ENCODE assay signal across 1 cellular context in the genomic region with DNA sequence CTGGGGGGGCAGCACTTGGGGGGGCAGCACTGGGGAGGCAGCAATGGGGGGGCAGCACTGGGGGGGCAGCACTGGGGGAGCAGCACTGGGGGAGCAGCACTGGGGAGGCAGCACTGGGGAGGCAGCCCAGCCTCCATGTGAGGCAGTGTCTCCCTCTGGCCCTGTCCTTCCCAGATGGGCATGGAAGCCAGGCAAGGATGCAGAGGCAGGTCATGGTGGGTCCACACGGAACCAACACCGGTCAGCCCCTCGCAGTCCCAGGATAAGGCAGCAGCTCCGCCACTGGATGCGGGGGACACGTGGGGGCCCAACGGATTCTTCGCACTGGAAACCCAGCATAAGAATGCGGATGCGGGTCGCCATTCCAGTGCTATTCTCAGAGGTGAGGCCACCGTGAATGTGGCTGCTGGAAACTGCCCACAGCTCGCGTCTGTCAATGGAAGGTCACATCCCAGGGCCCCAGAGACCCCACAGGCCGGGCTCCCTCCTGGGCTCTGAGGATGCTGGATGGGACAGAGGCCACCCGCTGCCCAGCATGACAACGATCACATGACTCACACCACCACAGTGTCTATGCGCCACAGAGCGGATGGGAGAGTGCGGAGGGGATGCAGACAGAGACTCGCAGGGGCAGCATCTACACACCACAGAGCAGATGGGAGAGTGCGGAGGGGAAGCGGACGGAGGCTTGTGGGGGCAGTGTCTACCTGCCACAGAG.
TF ChIP-seq lines count a peak whose summit lies in the region.

No MANE protein-coding gene starts in this region.

TF ChIP-seq in HepG2, 621 proteins besides CTCF, POLR2A, EP300 and RAD21:
- TF ChIP-seq ZNF724P (CRISPR knock-in tag; IDR thresholded peaks at IDR 0.05; ENCODE audit: borderline replicate concordance) (no peak), TRIM24 (CRISPR knock-in tag; IDR thresholded peaks at IDR 0.05) (no peak), HOXA9 (CRISPR knock-in tag; IDR thresholded peaks at IDR 0.05; ENCODE audit: borderline replicate concordance) (no peak), DNMT1 (CRISPR knock-in tag; IDR thresholded peaks at IDR 0.05) (no peak), GFI1 (CRISPR knock-in tag; IDR thresholded peaks at IDR 0.05; ENCODE audit: borderline replicate concordance) (no peak), ZSCAN30 (CRISPR knock-in tag; IDR thresholded peaks at IDR 0.05) (no peak), ATF1 (CRISPR knock-in tag; IDR thresholded peaks at IDR 0.05) (no peak), HHEX (CRISPR knock-in tag; IDR thresholded peaks at IDR 0.05) (no peak), ZNF205 (CRISPR knock-in tag; IDR thresholded peaks at IDR 0.05) (no peak), ZNF280D (CRISPR knock-in tag; IDR thresholded peaks at IDR 0.05) (no peak), SIX1 (CRISPR knock-in tag; IDR thresholded peaks at IDR 0.05; ENCODE audit: borderline replicate concordance) (no peak), CCDC6 (CRISPR knock-in tag; IDR thresholded peaks at IDR 0.05) (no peak)
TF ChIP-seq in HepG2: peak in this region for 0.
